Comparison of ENCODE assay signal across 9 cellular contexts in the genomic region with DNA sequence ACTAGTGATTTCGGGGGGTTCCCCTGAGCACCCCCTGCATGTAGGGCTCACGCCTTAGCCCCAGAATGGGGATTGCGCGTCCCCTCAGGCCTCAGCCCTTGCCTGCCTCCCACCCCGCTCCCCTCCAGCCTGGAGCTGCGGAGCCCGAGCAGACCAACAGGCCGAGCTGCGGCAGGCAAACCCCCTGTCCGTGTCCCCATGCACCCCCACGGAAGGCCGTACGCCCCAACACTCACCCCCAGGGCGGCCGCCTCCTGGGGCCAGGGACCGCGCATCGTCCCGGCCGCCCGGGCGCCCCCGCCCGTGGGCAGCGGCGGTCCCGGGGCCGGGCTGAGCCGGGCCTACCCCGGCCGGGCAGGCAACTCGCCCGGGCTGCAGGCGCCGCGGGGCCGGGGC. TPM values are rescaled to one million over a fixed set of nuclear protein-coding genes. Genes with fewer than 3 reads are reported as not detected.
DNase-seq lines count a peak whose midpoint lies in the region; TF ChIP-seq lines count a peak whose summit lies in the region.
"Had no signal": no experiment of that assay in that cellular context is flagged by ENCODE, and none has a peak within 500 bp of the region (broad histone marks: within the 10 kb centered on the region; RNA-seq: fewer than 3 reads in every experiment).

No MANE protein-coding gene starts in this region.

- H2AFZ ChIP-seq in mesenchymal stem cell (ENCODE audit: low read depth, low read length): no peak overlapping the region

- no peak overlapping the region for H3K14ac ChIP-seq in mesenchymal stem cell (ENCODE audit: low read length in 2 of 2)

- no peak overlapping the region for H2AK5ac ChIP-seq in mesenchymal stem cell (ENCODE audit: low read length, severe bottlenecking)

- H3K36me3 ChIP-seq in mesenchymal stem cell (ENCODE audit: control insufficient read depth in 1 of 2, insufficient read depth in 2 of 2, low read depth in 1 of 2, low read length in 2 of 2) (peaks cover 0 to 3% of the 10 kb centered on the region in 2 experiments), thymus (ENCODE audit: control insufficient read depth, insufficient read depth) (no peaks in the 10 kb centered on the region)
- H3K36me3 ChIP-seq: neutrophil had no signal

- no peak overlapping the region for H3K18ac ChIP-seq in mesenchymal stem cell (ENCODE audit: low read depth in 1 of 2, low read length in 2 of 2)

- no peak overlapping the region for H3K23ac ChIP-seq in mesenchymal stem cell (ENCODE audit: low read length in 2 of 2)

- H3K9me3 Mint-ChIP-seq in brain: peaks cover 0 to 5% (median 0%) of the 10 kb centered on the region in 5 experiments
- no peaks in the 10 kb centered on the region for H3K9me3 Mint-ChIP-seq in activated naive CD4-positive, alpha-beta T cell treated with anti-CD3 and anti-CD28 coated beads, Interleukin-2, amount 10 ng/mL, durations not matched to agents 7 days and 5 days

- H3K9ac ChIP-seq in mesenchymal stem cell (ENCODE audit: low read length): no peak overlapping the region

- no peak overlapping the region for H3K27ac Mint-ChIP-seq in brain
- no peak overlapping the region for H3K27ac Mint-ChIP-seq in activated naive CD4-positive, alpha-beta T cell treated with anti-CD3 and anti-CD28 coated beads, Interleukin-2, amount 10 ng/mL, durations not matched to agents 7 days and 5 days

- H2BK12ac ChIP-seq in mesenchymal stem cell (ENCODE audit: low read length in 2 of 2): no peak overlapping the region

- H3K27ac ChIP-seq in mesenchymal stem cell (ENCODE audit: low read length, poor library complexity, severe bottlenecking) (no peak overlapping the region), thymus (ENCODE audit: low read depth) (no peak overlapping the region)
- H3K27ac ChIP-seq: neutrophil had no signal

- CTCF ChIA-PET in activated naive CD4-positive, alpha-beta T cell treated with anti-CD3 and anti-CD28 coated beads, Interleukin-2, amount 10 ng/mL, durations not matched to agents 7 days and 5 days (lab: Charles Lee): interaction anchor here (0.9 to 2.2 kb wide), 9 partner anchors 10 to 152 kb away, joined by 3 to 17 read pairs (median 7); no protein-coding TSS in a partner anchor

- peak; percentile 57 for DNase-seq in NCI-H2227 (lab: John Stamatoyannopoulos, UW; ENCODE audit: unreplicated experiment)
- no peak for DNase-seq in NCI-H2227 treated with DMSO at 0.1 percent for 48 hours (lab: John Stamatoyannopoulos, UW)
- DNase-seq in mesenchymal stem cell: no peak
- no peak for DNase-seq in activated naive CD4-positive, alpha-beta T cell treated with anti-CD3 and anti-CD28 coated beads, Interleukin-2, amount 10 ng/mL, durations not matched to agents 7 days and 5 days
- DNase-seq in NCI-H774 (lab: John Stamatoyannopoulos, UW): no peak
- DNase-seq in activated effector memory CD4-positive, alpha-beta T cell treated with anti-CD3 and anti-CD28 coated beads, Interleukin-2, amount 50 U/mL, for 16 hours: no peak

- peaks cover 46% of the 10 kb centered on the region for H3K4me1 Mint-ChIP-seq in brain
- peaks cover 11% of the 10 kb centered on the region for H3K4me1 Mint-ChIP-seq in activated naive CD4-positive, alpha-beta T cell treated with anti-CD3 and anti-CD28 coated beads, Interleukin-2, amount 10 ng/mL, durations not matched to agents 7 days and 5 days

- H4K8ac ChIP-seq in mesenchymal stem cell (ENCODE audit: low read length): no peak overlapping the region

- WGBS in mesenchymal stem cell: 3% methylated on average over 19 of the region's 37 CpGs
- 5% methylated on average over 37 of the region's 37 CpGs for WGBS in thymus

- no peak overlapping the region for H3K4ac ChIP-seq in mesenchymal stem cell (ENCODE audit: low read depth in 1 of 2, low read length in 2 of 2)

- peaks cover 19% of the 10 kb centered on the region for H3K36me3 Mint-ChIP-seq in brain
- no peaks in the 10 kb centered on the region for H3K36me3 Mint-ChIP-seq in activated naive CD4-positive, alpha-beta T cell treated with anti-CD3 and anti-CD28 coated beads, Interleukin-2, amount 10 ng/mL, durations not matched to agents 7 days and 5 days

- peaks cover 30% of the 10 kb centered on the region for H3K27me3 Mint-ChIP-seq in brain
- H3K27me3 Mint-ChIP-seq in activated naive CD4-positive, alpha-beta T cell treated with anti-CD3 and anti-CD28 coated beads, Interleukin-2, amount 10 ng/mL, durations not matched to agents 7 days and 5 days: peaks cover 86% of the 10 kb centered on the region

- peak overlapping the region; percentile 80 to 86 (median 84) for H3K4me3 Mint-ChIP-seq in brain
- no peak overlapping the region for H3K4me3 Mint-ChIP-seq in activated naive CD4-positive, alpha-beta T cell treated with anti-CD3 and anti-CD28 coated beads, Interleukin-2, amount 10 ng/mL, durations not matched to agents 7 days and 5 days

- peaks cover 84 to 89% of the 10 kb centered on the region in 2 experiments for H3K27me3 ChIP-seq in mesenchymal stem cell (ENCODE audit: control insufficient read depth in 1 of 2, insufficient read depth in 1 of 2, low read length in 2 of 2)
- H3K27me3 ChIP-seq in thymus (ENCODE audit: control insufficient read depth, insufficient read depth): peaks cover 39% of the 10 kb centered on the region

- H3K79me1 ChIP-seq in mesenchymal stem cell (replicated peaks; ENCODE audit: low read length, poor library complexity, severe bottlenecking): no peaks in the 10 kb centered on the region

- no peaks in the 10 kb centered on the region for H3K9me3 ChIP-seq in mesenchymal stem cell (ENCODE audit: control insufficient read depth, low read length)
- H3K9me3 ChIP-seq in thymus (ENCODE audit: control insufficient read depth): peaks cover 2% of the 10 kb centered on the region
- H3K9me3 ChIP-seq: neutrophil had no signal

- no peak overlapping the region for H2BK120ac ChIP-seq in mesenchymal stem cell (ENCODE audit: low read depth, low read length)

- H2BK15ac ChIP-seq in mesenchymal stem cell (ENCODE audit: low read depth, poor library complexity, severe bottlenecking): no peak overlapping the region

- peaks cover 17% of the 10 kb centered on the region for H3K4me1 ChIP-seq in mesenchymal stem cell (ENCODE audit: control insufficient read depth, insufficient read depth, low read depth, low read length)
- H3K4me1 ChIP-seq in thymus (ENCODE audit: control insufficient read depth, insufficient read depth, low read length): no peaks in the 10 kb centered on the region

- peak overlapping the region; percentile 94 for H3K4me2 ChIP-seq in mesenchymal stem cell (ENCODE audit: low read length, poor library complexity, severe bottlenecking)

- no peak overlapping the region for H4K91ac ChIP-seq in mesenchymal stem cell (ENCODE audit: low read length)

- peak overlapping the region in 1 of 2 experiments; percentile 66 for H3K4me3 ChIP-seq in mesenchymal stem cell (ENCODE audit: insufficient read depth in 1 of 2, low read depth in 1 of 2, low read length in 2 of 2)
- peak overlapping the region; percentile 41 for H3K4me3 ChIP-seq in thymus (ENCODE audit: low read length)

- no peak for TF ChIP-seq CTCF in brain (conservative IDR thresholded peaks at IDR 0.05)

- no peak overlapping the region for H2BK5ac ChIP-seq in mesenchymal stem cell (ENCODE audit: low read depth, low read length, poor library complexity, severe bottlenecking)

RNA-seq across cellular contexts. Expression of gene KCNB1, which starts 1.2 kb away (rescaled TPM):
- polyA plus RNA-seq in brain (ENCODE audit: insufficient read depth, low read depth, low replicate concordance) (8.4 TPM), thymus (0.55 TPM)
- under 0.01 TPM for polyA plus RNA-seq in mesenchymal stem cell (2013, experiment 1 of 2)
- polyA plus RNA-seq in mesenchymal stem cell (2013, experiment 2 of 2): under 0.01 TPM
